20 cellular contexts compared by ENCODE assay signal in genomic region chr9:98778711-98779530, GRCh38. TPM values are rescaled to one million over a fixed set of nuclear protein-coding genes. Genes with fewer than 3 reads are reported as not detected.
DNase-seq lines count a peak whose midpoint lies in the region; ATAC-seq and TF ChIP-seq lines count a peak whose summit lies in the region.
"Had no signal": no experiment of that assay in that cellular context is flagged by ENCODE, and none has a peak within 500 bp of the region (broad histone marks: within the 10 kb centered on the region; RNA-seq: fewer than 3 reads in every experiment).

No MANE protein-coding gene starts in this region.

- no peak overlapping the region for H3K27ac Mint-ChIP-seq in activated CD8-positive, alpha-beta memory T cell treated with anti-CD3 and anti-CD28 coated beads, Interleukin-2, amount 10 ng/mL, durations not matched to agents 7 days and 5 days
- H3K27ac Mint-ChIP-seq: activated CD4-positive, alpha-beta memory T cell treated with anti-CD3 and anti-CD28 coated beads, Interleukin-2, amount 10 ng/mL, durations not matched to agents 7 days and 5 days; activated T-helper 2 cell treated with anti-CD3 and anti-CD28 coated beads, Interferon-gamma antibody, Interleukin-2, Interleukin-4, amounts not matched to agents 10 μg/mL and 5 μg/mL and 100 μg/mL, durations not matched to agents 14 hours and 24 hours and 36 hours; CD4-positive, alpha-beta memory T cell; memory B cell had no signal

- H3K4me1 ChIP-seq in mesenchymal stem cell (ENCODE audit: control insufficient read depth, insufficient read depth, low read depth, low read length), result peaks cover 15% of the 10 kb centered on the region
- no peaks in the 10 kb centered on the region for H3K4me1 ChIP-seq in mesendoderm (ENCODE audit: control insufficient read depth, low read depth, low read length)

- H3K79me1 ChIP-seq in mesenchymal stem cell (replicated peaks; ENCODE audit: low read length, poor library complexity, severe bottlenecking) (no peaks in the 10 kb centered on the region), mesendoderm (ENCODE audit: low read length) (no peaks in the 10 kb centered on the region)

- no peak overlapping the region for H4K5ac ChIP-seq in mesendoderm (ENCODE audit: low read length)

- H3K4me3 ChIP-seq in mesenchymal stem cell (ENCODE audit: insufficient read depth in 1 of 2, low read depth in 1 of 2, low read length in 2 of 2) (no peak overlapping the region), mesendoderm (ENCODE audit: low read length) (no peak overlapping the region)
- H3K4me3 ChIP-seq: dorsolateral prefrontal cortex, GM12878, thyroid gland had no signal

- H2BK5ac ChIP-seq in mesenchymal stem cell (ENCODE audit: low read depth, low read length, poor library complexity, severe bottlenecking), result no peak overlapping the region
- H2BK5ac ChIP-seq in mesendoderm (ENCODE audit: low read length), result no peak overlapping the region

- DNase-seq in activated CD8-positive, alpha-beta memory T cell treated with anti-CD3 and anti-CD28 coated beads, Interleukin-2, amount 10 ng/mL, durations not matched to agents 7 days and 5 days, result peak; percentile 36
- DNase-seq in activated CD8-positive, alpha-beta memory T cell treated with anti-CD3 and anti-CD28 coated beads, Interleukin-2, amount 50 U/mL, for 4 hours, result no peak
- DNase-seq in dermis microvascular lymphatic vessel endothelial cell (ENCODE audit: low read depth in 2 of 2) (peak; percentile 43 to 94), mesenchymal stem cell (no peak), mesendoderm (no peak), AML-193 (lab: John Stamatoyannopoulos, UW) (no peak), GM10266 (ENCODE audit: extremely low spot score) (no peak)
- DNase-seq: activated CD4-positive, alpha-beta memory T cell treated with anti-CD3 and anti-CD28 coated beads, Interleukin-2, amount 10 ng/mL, durations not matched to agents 7 days and 5 days; aorta; CD4-positive, alpha-beta memory T cell; dorsolateral prefrontal cortex; HCEC 1CT; MM.1S; NCI-H187 treated with DMSO at 0.1 percent for 48 hours; stimulated activated CD4-positive, alpha-beta T cell treated with anti-CD3 and anti-CD28 coated beads, Interleukin-4, amount 100 ng/mL, for 24 hours; thyroid gland had no signal

- no peaks in the 10 kb centered on the region for H3K9me3 ChIP-seq in mesenchymal stem cell (ENCODE audit: control insufficient read depth, low read length)
- H3K9me3 ChIP-seq: thyroid gland had no signal

- H3K79me2 ChIP-seq in mesendoderm (ENCODE audit: control insufficient read depth, insufficient read depth, low read length), result no peaks in the 10 kb centered on the region

- H3K27me3 ChIP-seq in mesenchymal stem cell (ENCODE audit: control insufficient read depth in 1 of 2, insufficient read depth in 1 of 2, low read length in 2 of 2) (no peaks in the 10 kb centered on the region), mesendoderm (ENCODE audit: insufficient read depth, low read length, poor library complexity) (no peaks in the 10 kb centered on the region)
- H3K27me3 ChIP-seq: dorsolateral prefrontal cortex, thyroid gland had no signal

- H3K27me3 Mint-ChIP-seq in activated CD8-positive, alpha-beta memory T cell treated with anti-CD3 and anti-CD28 coated beads, Interleukin-2, amount 10 ng/mL, durations not matched to agents 7 days and 5 days, result no peaks in the 10 kb centered on the region
- H3K27me3 Mint-ChIP-seq: activated CD4-positive, alpha-beta memory T cell treated with anti-CD3 and anti-CD28 coated beads, Interleukin-2, amount 10 ng/mL, durations not matched to agents 7 days and 5 days; CD4-positive, alpha-beta memory T cell; memory B cell had no signal

- no peak overlapping the region for H2AK5ac ChIP-seq in mesenchymal stem cell (ENCODE audit: low read length, severe bottlenecking)
- no peak overlapping the region for H2AK5ac ChIP-seq in mesendoderm (ENCODE audit: low read length)

- H3K56ac ChIP-seq in mesendoderm (ENCODE audit: low read length), result no peak overlapping the region

- H2BK12ac ChIP-seq in mesenchymal stem cell (ENCODE audit: low read length in 2 of 2), result no peak overlapping the region

- no peak overlapping the region for H3K18ac ChIP-seq in mesenchymal stem cell (ENCODE audit: low read depth in 1 of 2, low read length in 2 of 2)
- no peak overlapping the region for H3K18ac ChIP-seq in mesendoderm (ENCODE audit: low read length)

- ATAC-seq in activated CD8-positive, alpha-beta memory T cell treated with anti-CD3 and anti-CD28 coated beads, Interleukin-2, amount 10 ng/mL, durations not matched to agents 7 days and 5 days, result no peak
- no peak for ATAC-seq in GM21526 (IDR thresholded peaks at IDR 0.05; ENCODE audit: low FRiP score, unreplicated experiment)
- ATAC-seq: GM12878 had no signal

- H3K23ac ChIP-seq in mesenchymal stem cell (ENCODE audit: low read length in 2 of 2) (no peak overlapping the region), mesendoderm (ENCODE audit: low read length) (no peak overlapping the region)

- no peak overlapping the region for H3K4me3 Mint-ChIP-seq in activated CD8-positive, alpha-beta memory T cell treated with anti-CD3 and anti-CD28 coated beads, Interleukin-2, amount 10 ng/mL, durations not matched to agents 7 days and 5 days
- H3K4me3 Mint-ChIP-seq: activated CD4-positive, alpha-beta memory T cell treated with anti-CD3 and anti-CD28 coated beads, Interleukin-2, amount 10 ng/mL, durations not matched to agents 7 days and 5 days; CD4-positive, alpha-beta memory T cell; memory B cell had no signal

- TF ChIP-seq CTCF in GM10266 (IDR thresholded peaks at IDR 0.05; ENCODE audit: control insufficient read depth, insufficient read depth, low read depth, missing control alignments), result no peak

- H3K4me2 ChIP-seq in mesenchymal stem cell (ENCODE audit: low read length, poor library complexity, severe bottlenecking) (no peak overlapping the region), mesendoderm (ENCODE audit: low read length) (no peak overlapping the region)

- H3K27ac ChIP-seq in mesenchymal stem cell (ENCODE audit: low read length, poor library complexity, severe bottlenecking) (peak overlapping the region; percentile 68), mesendoderm (ENCODE audit: low read depth, low read length) (no peak overlapping the region)
- H3K27ac ChIP-seq: dorsolateral prefrontal cortex, thyroid gland had no signal

- H3K4me1 Mint-ChIP-seq in activated CD8-positive, alpha-beta memory T cell treated with anti-CD3 and anti-CD28 coated beads, Interleukin-2, amount 10 ng/mL, durations not matched to agents 7 days and 5 days, result peaks cover 2% of the 10 kb centered on the region
- H3K4me1 Mint-ChIP-seq: activated CD4-positive, alpha-beta memory T cell treated with anti-CD3 and anti-CD28 coated beads, Interleukin-2, amount 10 ng/mL, durations not matched to agents 7 days and 5 days; memory B cell had no signal

- no peaks in the 10 kb centered on the region for H3K9me3 Mint-ChIP-seq in activated CD8-positive, alpha-beta memory T cell treated with anti-CD3 and anti-CD28 coated beads, Interleukin-2, amount 10 ng/mL, durations not matched to agents 7 days and 5 days (ENCODE audit: low read depth)
- H3K9me3 Mint-ChIP-seq: activated CD4-positive, alpha-beta memory T cell treated with anti-CD3 and anti-CD28 coated beads, Interleukin-2, amount 10 ng/mL, durations not matched to agents 7 days and 5 days; activated T-helper 2 cell treated with anti-CD3 and anti-CD28 coated beads, Interferon-gamma antibody, Interleukin-2, Interleukin-4, amounts not matched to agents 10 μg/mL and 5 μg/mL and 100 μg/mL, durations not matched to agents 14 hours and 24 hours and 36 hours; CD4-positive, alpha-beta memory T cell; memory B cell had no signal

- no peak overlapping the region for H4K91ac ChIP-seq in mesenchymal stem cell (ENCODE audit: low read length)

- H3K36me3 Mint-ChIP-seq in activated CD8-positive, alpha-beta memory T cell treated with anti-CD3 and anti-CD28 coated beads, Interleukin-2, amount 10 ng/mL, durations not matched to agents 7 days and 5 days, result no peaks in the 10 kb centered on the region

- CTCF ChIA-PET in activated CD8-positive, alpha-beta memory T cell treated with anti-CD3 and anti-CD28 coated beads, Interleukin-2, amount 10 ng/mL, durations not matched to agents 7 days and 5 days (lab: Charles Lee), result interaction anchor here (1.5 to 5.2 kb wide), 3 partner anchors 10 to 465 kb away, joined by 3 to 43 read pairs (median 6); no protein-coding TSS in a partner anchor

- H2BK15ac ChIP-seq in mesenchymal stem cell (ENCODE audit: low read depth, poor library complexity, severe bottlenecking), result no peak overlapping the region
- no peak overlapping the region for H2BK15ac ChIP-seq in mesendoderm (replicated peaks; ENCODE audit: low read depth)

- H2BK120ac ChIP-seq in mesenchymal stem cell (ENCODE audit: low read depth, low read length) (no peak overlapping the region), mesendoderm (ENCODE audit: low read depth, low read length) (no peak overlapping the region)

- peaks cover 33 to 79% of the 10 kb centered on the region in 2 experiments for H3K36me3 ChIP-seq in mesenchymal stem cell (ENCODE audit: control insufficient read depth in 1 of 2, insufficient read depth in 2 of 2, low read depth in 1 of 2, low read length in 2 of 2)
- peaks cover 5% of the 10 kb centered on the region for H3K36me3 ChIP-seq in mesendoderm (ENCODE audit: control insufficient read depth, insufficient read depth, low read length)

- H4K8ac ChIP-seq in mesenchymal stem cell (ENCODE audit: low read length) (no peak overlapping the region), mesendoderm (ENCODE audit: low read depth, low read length) (no peak overlapping the region)

- no peak overlapping the region for H3K14ac ChIP-seq in mesenchymal stem cell (ENCODE audit: low read length in 2 of 2)

- H2AFZ ChIP-seq in mesenchymal stem cell (ENCODE audit: low read depth, low read length), result no peak overlapping the region

- 92% methylated on average over 7 of the region's 8 CpGs for WGBS in mesenchymal stem cell
- no CpG with 5 or more reads among the region's 8 CpGs for WGBS in mesendoderm (ENCODE audit: extremely low coverage, insufficient coverage, low lambda C conversion rate)

- no peak overlapping the region for H3K4ac ChIP-seq in mesenchymal stem cell (ENCODE audit: low read depth in 1 of 2, low read length in 2 of 2)
- no peak overlapping the region for H3K4ac ChIP-seq in mesendoderm (ENCODE audit: low read depth, low read length)

- no peak overlapping the region for H3K9ac ChIP-seq in mesenchymal stem cell (ENCODE audit: low read length)
- H3K9ac ChIP-seq in mesendoderm (ENCODE audit: low read length), result no peak overlapping the region

RNA-seq across cellular contexts. Expression of gene ANKS6, which starts 17.4 kb away (rescaled TPM):
- total RNA-seq in activated CD8-positive, alpha-beta memory T cell treated with anti-CD3 and anti-CD28 coated beads, Interleukin-2, amount 10 ng/mL, durations not matched to agents 7 days and 5 days, result 1 to 10 TPM; 6.5 to 9.2 TPM
- total RNA-seq in dermis microvascular lymphatic vessel endothelial cell, result 8.2 and 13.8 TPM in 2 replicates
- polyA plus RNA-seq in mesenchymal stem cell (2013, experiment 1 of 2), result 12.3 TPM
- polyA plus RNA-seq in mesenchymal stem cell (2013, experiment 2 of 2), result 11.9 TPM
- 34.5 TPM for polyA plus RNA-seq in mesendoderm (2013, experiment 1 of 2)
- 36.6 TPM for polyA plus RNA-seq in mesendoderm (2013, experiment 2 of 2)

RNA-seq across cellular contexts. Expression of gene GALNT12, which starts 28.5 kb away (rescaled TPM):
- 1 to 10 TPM; 3.5 to 9.9 TPM for total RNA-seq in activated CD8-positive, alpha-beta memory T cell treated with anti-CD3 and anti-CD28 coated beads, Interleukin-2, amount 10 ng/mL, durations not matched to agents 7 days and 5 days
- 0.26 and 0.38 TPM in 2 replicates for total RNA-seq in dermis microvascular lymphatic vessel endothelial cell
- 0.68 TPM for polyA plus RNA-seq in mesenchymal stem cell (2013, experiment 1 of 2)
- polyA plus RNA-seq in mesenchymal stem cell (2013, experiment 2 of 2), result 0.67 TPM
- 5.1 TPM for polyA plus RNA-seq in mesendoderm (2013, experiment 1 of 2)
- polyA plus RNA-seq in mesendoderm (2013, experiment 2 of 2), result 5.4 TPM

Comparison
In these comparisons a context has a peak if more than half of its experiments do, and no peak if none do; other contexts are left out.
1. DNase-seq: peak in activated CD8-positive, alpha-beta memory T cell treated with anti-CD3 and anti-CD28 coated beads, Interleukin-2, amount 10 ng/mL, durations not matched to agents 7 days and 5 days (single experiment) and dermis microvascular lymphatic vessel endothelial cell (2 of 2); none in activated CD8-positive, alpha-beta memory T cell treated with anti-CD3 and anti-CD28 coated beads, Interleukin-2, amount 50 U/mL, for 4 hours (single experiment), mesenchymal stem cell (single experiment), mesendoderm (single experiment), AML-193 (0 of 2) and GM10266 (single experiment).